17 cellular contexts compared by ENCODE assay signal in the genomic region with DNA sequence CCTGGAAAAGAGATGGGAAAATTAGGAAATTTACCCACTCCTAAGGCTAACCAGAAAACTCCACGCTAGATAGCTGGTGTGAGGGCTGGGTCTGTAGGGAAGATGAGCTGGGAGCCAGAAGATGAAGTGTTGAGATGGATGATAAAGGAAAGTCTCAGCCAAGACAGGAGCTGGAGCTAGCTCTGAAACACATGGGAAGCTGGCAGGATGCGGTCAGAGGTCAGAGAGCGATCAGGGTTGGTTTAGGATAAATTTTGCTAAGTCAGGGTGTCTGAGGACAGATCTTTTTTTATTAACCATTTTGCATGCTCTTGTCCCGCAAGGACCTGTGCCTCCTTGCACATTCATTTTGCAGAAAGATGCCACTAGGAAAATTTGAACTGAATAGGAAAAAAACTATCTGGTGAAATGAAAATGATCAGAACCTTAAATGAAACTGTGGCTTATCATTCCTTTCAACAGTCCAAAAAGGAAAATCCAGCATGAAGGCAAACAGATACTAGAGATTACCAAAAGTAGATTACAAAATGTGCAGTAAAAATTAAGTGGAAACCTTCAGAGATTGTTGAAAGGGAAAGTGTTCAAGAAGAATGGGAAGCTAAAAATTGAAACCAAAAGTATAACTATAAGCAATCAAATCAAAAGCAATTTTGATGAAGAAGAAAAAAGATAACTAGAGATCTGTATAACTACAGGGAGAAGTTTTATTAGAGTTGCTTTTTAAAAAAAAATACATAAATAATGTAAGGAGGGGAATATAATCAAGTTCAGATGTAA. TPM values are rescaled to one million over a fixed set of nuclear protein-coding genes. Genes with fewer than 3 reads are reported as not detected.
A peak's percentile ranks its signal among the peaks of the same experiment; 100 is the strongest.
DNase-seq lines count a peak whose midpoint lies in the region; ATAC-seq and TF ChIP-seq lines count a peak whose summit lies in the region.
"Had no signal": no experiment of that assay in that cellular context is flagged by ENCODE, and none has a peak within 500 bp of the region (broad histone marks: within the 10 kb centered on the region; RNA-seq: fewer than 3 reads in every experiment).

No MANE protein-coding gene starts in this region.

- H3K9me2 ChIP-seq in HCT116 (ENCODE audit: insufficient read depth): no peaks in the 10 kb centered on the region

- DNase-seq in CD14-positive monocyte (ENCODE audit: low spot score) (no peak), HCT116 (ENCODE audit: low read depth, low spot score) (no peak), adipocyte (ENCODE audit: low read depth) (no peak), mucosa of descending colon (no peak), NCI-H1105 treated with DMSO at 0.1 percent for 48 hours (lab: John Stamatoyannopoulos, UW) (no peak)
- DNase-seq in NK-92 treated with Interleukin-12 subunit alpha and Interleukin-12 subunit beta, amount 100 ng/mL, for 24 hours (lab: John Stamatoyannopoulos, UW): no peak
- DNase-seq: activated CD4-positive, alpha-beta T cell treated with anti-CD3 and anti-CD28 coated beads for 1 hour; activated T-cell treated with anti-CD3 and anti-CD28 coated beads, Interleukin-2, amount 50 U/mL, for 48 hours; CD4-positive, alpha-beta T cell; hypothalamus; left ventricle myocardium inferior; NCI-H446 treated with DMSO at 0.1 percent for 48 hours; Peyer's patch; stimulated activated CD4-positive, alpha-beta T cell treated with anti-CD3 and anti-CD28 coated beads, Interleukin-2, amount 100 ng/mL, for 48 hours had no signal

- no peak overlapping the region for H3K4me2 ChIP-seq in HCT116 (ENCODE audit: low read length)

- RAD21 ChIA-PET in HCT116 (lab: Charles Lee; ENCODE audit: low non-redundant PET in 1 of 2, low total read pairs in 2 of 2, uncharacterized antibody in 2 of 2, unreplicated experiment in 2 of 2): no interaction called here

- peaks cover 0 to 2% (median 0%) of the 10 kb centered on the region in 7 donors for H3K9me3 Mint-ChIP-seq in CD14-positive monocyte
- H3K9me3 Mint-ChIP-seq: CD4-positive, alpha-beta T cell had no signal

- peak overlapping the region in 5 of 7 donors; percentile 8 to 60 (median 40) for H3K27ac Mint-ChIP-seq in CD14-positive monocyte
- H3K27ac Mint-ChIP-seq: CD4-positive, alpha-beta T cell; type B pancreatic cell had no signal

- POLR2A ChIA-PET in HCT116 (lab: Charles Lee): interaction anchor here (1.5 kb wide), 1 partner anchor 10 kb away, joined by 4 read pairs; a partner anchor contains a TSS

- no peaks in the 10 kb centered on the region for H3K36me3 Mint-ChIP-seq in CD14-positive monocyte
- H3K36me3 Mint-ChIP-seq: type B pancreatic cell had no signal

- H3K4me1 Mint-ChIP-seq in CD14-positive monocyte: peaks cover 48% of the 10 kb centered on the region

- peaks cover 0 to 2% (median 0%) of the 10 kb centered on the region in 3 donors for H3K27me3 Mint-ChIP-seq in CD14-positive monocyte (ENCODE audit: low read depth in 3 of 3)
- H3K27me3 Mint-ChIP-seq: type B pancreatic cell had no signal

- ATAC-seq in HCT116: no peak
- ATAC-seq in mucosa of descending colon: peak; percentile 61
- ATAC-seq in HG02759 (IDR thresholded peaks at IDR 0.05; ENCODE audit: unreplicated experiment): no peak
- no peak for ATAC-seq in GM18517 (IDR thresholded peaks at IDR 0.05; ENCODE audit: unreplicated experiment)

- no peaks in the 10 kb centered on the region for H3K9me3 ChIP-seq in HCT116 (ENCODE audit: control insufficient read depth in 1 of 2, insufficient read depth in 1 of 2, low read depth in 1 of 2, low read length in 2 of 2)
- H3K9me3 ChIP-seq in adipocyte (ENCODE audit: control insufficient read depth, low read length): no peaks in the 10 kb centered on the region
- H3K9me3 ChIP-seq in mucosa of descending colon: no peaks in the 10 kb centered on the region
- H3K9me3 ChIP-seq: left ventricle myocardium inferior, Peyer's patch had no signal

- no TSS peak for BruUV-seq in HCT116 (replicated peaks; lab: Mats Ljungman, UMichigan)

- TF ChIP-seq RAD21 in HCT116 (IDR thresholded peaks at IDR 0.05; ENCODE audit: low read depth): no peak

- no peak overlapping the region for H3K9ac ChIP-seq in HCT116 (ENCODE audit: low read length)
- H3K9ac ChIP-seq in adipocyte (ENCODE audit: low read length): peak overlapping the region; percentile 65

- H3K27me3 ChIP-seq in HCT116 (ENCODE audit: insufficient read depth, low read length) (no peaks in the 10 kb centered on the region), adipocyte (replicated peaks; ENCODE audit: control insufficient read depth, insufficient read depth, low read length) (no peaks in the 10 kb centered on the region)
- H3K27me3 ChIP-seq: Peyer's patch had no signal

- intact Hi-C loops in CD14-positive monocyte (cut with micrococcal nuclease): no loop called here
- intact Hi-C loops in HCT116 (cut with micrococcal nuclease): no loop called here
- intact Hi-C loops in mucosa of descending colon (cut with DNase I, micrococcal nuclease): no loop called here

- CTCF ChIA-PET in HCT116 (lab: Charles Lee): interaction anchor here (1.0 kb wide), 1 partner anchor 9 kb away, joined by 3 read pairs; no protein-coding TSS in a partner anchor

- H3K4me3 Mint-ChIP-seq in CD14-positive monocyte: peak overlapping the region in 1 of 2 donors; percentile 56
- H3K4me3 Mint-ChIP-seq: CD4-positive, alpha-beta T cell; type B pancreatic cell had no signal

- no peaks in the 10 kb centered on the region for H3K79me2 ChIP-seq in HCT116 (ENCODE audit: insufficient read depth, low read length)

- no peak for TF ChIP-seq POLR2A in HCT116 (IDR thresholded peaks at IDR 0.05; ENCODE audit: borderline replicate concordance, extremely low read depth, insufficient read depth, insufficient read length)

- H3K27ac ChIP-seq in HCT116 (ENCODE audit: low read depth, low read length): no peak overlapping the region
- H3K27ac ChIP-seq: left ventricle myocardium inferior, Peyer's patch had no signal

- H3K36me3 ChIP-seq in HCT116 (ENCODE audit: control insufficient read depth in 1 of 2, insufficient read depth in 2 of 2, low read length in 2 of 2) (no peaks in the 10 kb centered on the region), adipocyte (ENCODE audit: control insufficient read depth, insufficient read depth, low read length, severe bottlenecking) (no peaks in the 10 kb centered on the region), mucosa of descending colon (ENCODE audit: low read depth) (no peaks in the 10 kb centered on the region)
- H3K36me3 ChIP-seq: left ventricle myocardium inferior, Peyer's patch had no signal

- H3K4me3 ChIP-seq in HCT116 (replicated peaks in 1 of 2; ENCODE audit: low read depth in 1 of 2, low read length in 2 of 2) (no peak overlapping the region), adipocyte (ENCODE audit: low read length) (peak overlapping the region; percentile 64), mucosa of descending colon (no peak overlapping the region)
- H3K4me3 ChIP-seq: left ventricle myocardium inferior, Peyer's patch had no signal

- no peak for TF ChIP-seq CTCF in CD14-positive monocyte (IDR thresholded peaks at IDR 0.05)
- no peak for TF ChIP-seq CTCF in HCT116 (IDR thresholded peaks at IDR 0.05 in 2 of 3, conservative IDR thresholded peaks at IDR 0.05 in 1 of 3; ENCODE audit: borderline replicate concordance in 1 of 3, insufficient read depth in 1 of 3, low read depth in 2 of 3, low read length in 2 of 3)
- no peak for TF ChIP-seq CTCF in mucosa of descending colon (IDR thresholded peaks at IDR 0.05)

- H4K20me1 ChIP-seq in HCT116 (ENCODE audit: insufficient read depth): no peaks in the 10 kb centered on the region

- H2AFZ ChIP-seq in HCT116 (ENCODE audit: low read depth, low read length, poor library complexity, severe bottlenecking): peak overlapping the region; percentile 5

- H3K4me1 ChIP-seq in HCT116 (ENCODE audit: control insufficient read depth in 1 of 2, insufficient read depth in 2 of 2, low read length in 2 of 2) (0 out of 4 replicates have a peak, but pooled peaks cover 0 to 2% of the 10 kb centered on the region in 2 experiments), adipocyte (ENCODE audit: control insufficient read depth, insufficient read depth, low read length) (peaks cover 20% of the 10 kb centered on the region), mucosa of descending colon (ENCODE audit: low read depth) (peaks cover 13% of the 10 kb centered on the region)

TF ChIP-seq in HCT116, 20 proteins besides CTCF, POLR2A, EP300 and RAD21 (continues in another document):
- TF ChIP-seq SIN3A (IDR thresholded peaks at IDR 0.05; ENCODE audit: low read depth) (no peak), CBX3 (IDR thresholded peaks at IDR 0.05; ENCODE audit: low read depth) (no peak)
- TF ChIP-seq, protein P1, sequence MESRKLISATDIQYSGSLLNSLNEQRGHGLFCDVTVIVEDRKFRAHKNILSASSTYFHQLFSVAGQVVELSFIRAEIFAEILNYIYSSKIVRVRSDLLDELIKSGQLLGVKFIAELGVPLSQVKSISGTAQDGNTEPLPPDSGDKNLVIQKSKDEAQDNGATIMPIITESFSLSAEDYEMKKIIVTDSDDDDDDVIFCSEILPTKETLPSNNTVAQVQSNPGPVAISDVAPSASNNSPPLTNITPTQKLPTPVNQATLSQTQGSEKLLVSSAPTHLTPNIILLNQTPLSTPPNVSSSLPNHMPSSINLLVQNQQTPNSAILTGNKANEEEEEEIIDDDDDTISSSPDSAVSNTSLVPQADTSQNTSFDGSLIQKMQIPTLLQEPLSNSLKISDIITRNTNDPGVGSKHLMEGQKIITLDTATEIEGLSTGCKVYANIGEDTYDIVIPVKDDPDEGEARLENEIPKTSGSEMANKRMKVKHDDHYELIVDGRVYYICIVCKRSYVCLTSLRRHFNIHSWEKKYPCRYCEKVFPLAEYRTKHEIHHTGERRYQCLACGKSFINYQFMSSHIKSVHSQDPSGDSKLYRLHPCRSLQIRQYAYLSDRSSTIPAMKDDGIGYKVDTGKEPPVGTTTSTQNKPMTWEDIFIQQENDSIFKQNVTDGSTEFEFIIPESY (IDR thresholded peaks at IDR 0.05; ENCODE audit: extremely low read depth, insufficient replicate concordance, low read length): no peak

RNA-seq across cellular contexts. Expression of a gene that starts 10.7 kb away (rescaled TPM):
- under 1 TPM in 1 of 2 donors, not detected in 1; 0.11 TPM for polyA plus RNA-seq in CD14-positive monocyte
- total RNA-seq in HCT116 (2021; ENCODE audit: unreplicated experiment) (0.22 TPM), mucosa of descending colon (10 to 100 TPM in 2 of 3 donors, 1 to 10 TPM in 1; 8.4 to 26.5 (median 14.0) TPM)
- polyA plus RNA-seq in HCT116 (2012): 0.25 and 0.26 TPM in 2 replicates
